Comparison of ENCODE assay signal across 8 cellular contexts in genomic region chr20:31570735-31571617, GRCh38. TPM values are rescaled to one million over a fixed set of nuclear protein-coding genes. Genes with fewer than 3 reads are reported as not detected.
A peak's percentile ranks its signal among the peaks of the same experiment; 100 is the strongest.
DNase-seq lines count a peak whose midpoint lies in the region; ATAC-seq, FAIRE-seq and TF ChIP-seq lines count a peak whose summit lies in the region.

No MANE protein-coding gene starts in this region.

- no peaks in the 10 kb centered on the region for H3K9me3 Mint-ChIP-seq in activated T-cell treated with anti-CD3 and anti-CD28 coated beads, Interleukin-2, amount 50 U/mL, for 4 hours
- no peaks in the 10 kb centered on the region for H3K9me3 Mint-ChIP-seq in activated naive CD4-positive, alpha-beta T cell treated with anti-CD3 and anti-CD28 coated beads, Interleukin-2, amount 50 U/mL, for 72 hours

- H3K27ac ChIP-seq in lower lobe of right lung (peak overlapping the region; percentile 92), thoracic aorta (peak overlapping the region; percentile 89 to 96)

- peak overlapping the region; percentile 84 for H3K4me3 Mint-ChIP-seq in activated T-cell treated with anti-CD3 and anti-CD28 coated beads, Interleukin-2, amount 50 U/mL, for 4 hours

- H3K36me3 ChIP-seq in lower lobe of right lung (peaks cover 41% of the 10 kb centered on the region), thoracic aorta (peaks cover 3% of the 10 kb centered on the region)

- DNase-seq in activated T-cell treated with anti-CD3 and anti-CD28 coated beads, Interleukin-2, amount 50 U/mL, for 4 hours = no peak
- DNase-seq in activated T-cell treated with anti-CD3 and anti-CD28 coated beads, Interleukin-2, amount 50 U/mL, for 48 hours = no peak
- no peak for DNase-seq in activated naive CD4-positive, alpha-beta T cell treated with anti-CD3 and anti-CD28 coated beads, Interleukin-2, amount 50 U/mL, for 72 hours (ENCODE audit: low spot score in 2 of 2)
- DNase-seq in lower lobe of right lung (no peak), thoracic aorta (ENCODE audit: low spot score) (no peak), GM12891 (ENCODE audit: insufficient read length, low spot score) (no peak)

- peaks cover 2% of the 10 kb centered on the region for H3K36me3 Mint-ChIP-seq in activated T-cell treated with anti-CD3 and anti-CD28 coated beads, Interleukin-2, amount 50 U/mL, for 4 hours (ENCODE audit: insufficient read depth)
- H3K36me3 Mint-ChIP-seq in activated naive CD4-positive, alpha-beta T cell treated with anti-CD3 and anti-CD28 coated beads, Interleukin-2, amount 50 U/mL, for 72 hours = peaks cover 0 to 9% of the 10 kb centered on the region in 2 donors

- H3K4me3 ChIP-seq in lower lobe of right lung (no peak overlapping the region), thoracic aorta (no peak overlapping the region)

- H3K4me1 ChIP-seq in lower lobe of right lung (peaks cover 48% of the 10 kb centered on the region), thoracic aorta (ENCODE audit: control insufficient read depth in 1 of 2, low read depth in 2 of 2) (peaks cover 13 to 46% of the 10 kb centered on the region in 2 donors)

- H3K27me3 ChIP-seq in lower lobe of right lung (ENCODE audit: low read depth) (no peaks in the 10 kb centered on the region), thoracic aorta (replicated peaks; ENCODE audit: insufficient read depth) (no peaks in the 10 kb centered on the region)

- TF ChIP-seq CTCF in lower lobe of right lung (IDR thresholded peaks at IDR 0.05) (no peak), thoracic aorta (IDR thresholded peaks at IDR 0.05) (no peak)

- intact Hi-C loops in lower lobe of right lung (cut with DNase I) = no loop called here

- H3K27me3 Mint-ChIP-seq in activated T-cell treated with anti-CD3 and anti-CD28 coated beads, Interleukin-2, amount 50 U/mL, for 4 hours (ENCODE audit: low read depth) = no peaks in the 10 kb centered on the region

- H3K9me3 ChIP-seq in lower lobe of right lung (no peaks in the 10 kb centered on the region), thoracic aorta (no peaks in the 10 kb centered on the region)

- peak overlapping the region; percentile 36 to 97 for H3K27ac Mint-ChIP-seq in activated naive CD4-positive, alpha-beta T cell treated with anti-CD3 and anti-CD28 coated beads, Interleukin-2, amount 50 U/mL, for 72 hours

- peaks cover 26% of the 10 kb centered on the region for H3K4me1 Mint-ChIP-seq in activated T-cell treated with anti-CD3 and anti-CD28 coated beads, Interleukin-2, amount 50 U/mL, for 4 hours (ENCODE audit: low read depth)

- no peak for FAIRE-seq in GM12891 (lab: Jason Lieb, UNC)

- no peak for TF ChIP-seq POLR2A in GM12891 (IDR thresholded peaks at IDR 0.05; ENCODE audit: low read depth, low read length)

- no peak for ATAC-seq in activated T-cell treated with anti-CD3 and anti-CD28 coated beads, Interleukin-2, amount 50 U/mL, for 4 hours
- ATAC-seq in activated naive CD4-positive, alpha-beta T cell treated with anti-CD3 and anti-CD28 coated beads, Interleukin-2, amount 50 U/mL, for 72 hours = no peak
- ATAC-seq in lower lobe of right lung (no peak), thoracic aorta (ENCODE audit: insufficient number of reproducible peaks, low FRiP score, low read depth) (no peak), GM18870 (IDR thresholded peaks at IDR 0.05; ENCODE audit: unreplicated experiment) (no peak), HG03378 (IDR thresholded peaks at IDR 0.05; ENCODE audit: unreplicated experiment) (no peak)

TF ChIP-seq in GM12891, 5 proteins besides CTCF, POLR2A, EP300 and RAD21:
- no peak for TF ChIP-seq TAF1 (IDR thresholded peaks at IDR 0.05; ENCODE audit: low read depth, low read length)
- no peak for TF ChIP-seq POU2F2 (IDR thresholded peaks at IDR 0.05; ENCODE audit: low read depth, low read length)
- no peak for TF ChIP-seq PAX5 (IDR thresholded peaks at IDR 0.05; ENCODE audit: insufficient read depth, low read length, severe bottlenecking)
- no peak for TF ChIP-seq POLR2AphosphoS5 (IDR thresholded peaks at IDR 0.05; ENCODE audit: low read depth, low read length)
- no peak for TF ChIP-seq SPI1 (IDR thresholded peaks at IDR 0.05; ENCODE audit: low read depth, low read length)
TF ChIP-seq in GM12891: peak in this region for 0.

RNA-seq across cellular contexts. Expression of gene ID1, which starts 34.1 kb away (rescaled TPM):
- total RNA-seq in activated T-cell treated with anti-CD3 and anti-CD28 coated beads, Interleukin-2, amount 50 U/mL, for 4 hours = 1 to 10 TPM; 1.4 to 1.6 (median 1.5) TPM
- total RNA-seq in activated naive CD4-positive, alpha-beta T cell treated with anti-CD3 and anti-CD28 coated beads, Interleukin-2, amount 50 U/mL, for 72 hours = 10 to 100 TPM in 1 of 2 donors, 1 to 10 TPM in 1; 1.4 to 19.4 TPM
- total RNA-seq in lower lobe of right lung = 196 TPM
- 100 to 1,000 TPM; 310 to 944 TPM for total RNA-seq in thoracic aorta
- polyA plus RNA-seq in GM12891 (2012; ENCODE audit: low read depth, missing spikeins) = 0.53 TPM

RNA-seq across cellular contexts. Expression of gene HM13, which starts 56.7 kb away (rescaled TPM):
- total RNA-seq in activated T-cell treated with anti-CD3 and anti-CD28 coated beads, Interleukin-2, amount 50 U/mL, for 4 hours = 100 to 1,000 TPM; 191 to 210 (median 195) TPM
- total RNA-seq in activated naive CD4-positive, alpha-beta T cell treated with anti-CD3 and anti-CD28 coated beads, Interleukin-2, amount 50 U/mL, for 72 hours = 100 to 1,000 TPM; 108 to 124 TPM
- total RNA-seq in lower lobe of right lung (134 TPM), thoracic aorta (10 to 100 TPM; 71.6 to 76.7 TPM)
- 53.6 TPM for polyA plus RNA-seq in GM12891 (2012; ENCODE audit: low read depth, missing spikeins)
